ENCODE assay signal across 9 cellular contexts in the genomic region with DNA sequence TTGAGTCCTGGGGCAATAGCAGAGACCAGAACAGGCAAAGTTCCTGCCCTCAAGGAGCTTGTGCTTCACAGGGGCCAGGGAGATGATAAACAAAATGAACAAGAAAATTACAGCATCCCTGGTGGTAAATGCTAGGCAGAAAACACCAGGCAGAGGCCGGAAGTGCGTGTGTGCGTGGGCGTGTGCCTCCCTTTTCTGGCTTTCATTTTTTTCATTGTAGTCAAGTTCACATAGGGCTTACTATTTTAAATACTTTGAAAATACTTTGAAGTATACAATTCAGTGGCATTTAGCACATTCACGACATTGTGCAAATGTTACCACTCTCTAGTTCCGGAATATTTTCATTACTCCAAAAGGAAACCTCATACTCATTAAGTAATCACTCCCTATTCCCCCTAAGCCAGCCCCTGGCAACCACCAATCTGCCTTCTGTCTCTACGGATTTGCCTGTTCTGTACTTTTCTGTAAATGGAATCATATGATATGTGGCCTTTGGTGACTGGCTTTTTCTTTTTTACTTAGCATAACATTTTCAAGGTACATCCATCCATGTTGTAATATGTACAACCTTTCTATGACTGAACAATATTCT.
A peak's percentile ranks its signal among the peaks of the same experiment; 100 is the strongest.
DNase-seq lines count a peak whose midpoint lies in the region; TF ChIP-seq lines count a peak whose summit lies in the region.
"Had no signal": no experiment of that assay in that cellular context is flagged by ENCODE, and none has a peak within 500 bp of the region (broad histone marks: within the 10 kb centered on the region; RNA-seq: fewer than 3 reads in every experiment).

No MANE protein-coding gene starts in this region.

- H3K27ac Mint-ChIP-seq in activated CD4-positive, alpha-beta T cell treated with anti-CD3 and anti-CD28 coated beads, Interleukin-2, amount 10 ng/mL, durations not matched to agents 7 days and 5 days = peak overlapping the region; percentile 79
- H3K27ac Mint-ChIP-seq: B cell had no signal

- H3K9me3 Mint-ChIP-seq in activated CD4-positive, alpha-beta T cell treated with anti-CD3 and anti-CD28 coated beads, Interleukin-2, amount 10 ng/mL, durations not matched to agents 7 days and 5 days = peaks cover 8% of the 10 kb centered on the region

- H3K36me3 Mint-ChIP-seq in activated CD4-positive, alpha-beta T cell treated with anti-CD3 and anti-CD28 coated beads, Interleukin-2, amount 10 ng/mL, durations not matched to agents 7 days and 5 days (ENCODE audit: low read depth) = peaks cover 2% of the 10 kb centered on the region

- POLR2A ChIA-PET in activated CD4-positive, alpha-beta T cell treated with anti-CD3 and anti-CD28 coated beads, Interleukin-2, amount 10 ng/mL, durations not matched to agents 7 days and 5 days (lab: Charles Lee) = no interaction called here

- no peaks in the 10 kb centered on the region for H3K27me3 ChIP-seq in ascending aorta

- H3K4me3 Mint-ChIP-seq in activated CD4-positive, alpha-beta T cell treated with anti-CD3 and anti-CD28 coated beads, Interleukin-2, amount 10 ng/mL, durations not matched to agents 7 days and 5 days = no peak overlapping the region
- H3K4me3 Mint-ChIP-seq: B cell had no signal

- H3K4me3 ChIP-seq in AG10803 (ENCODE audit: low read length) = no peak overlapping the region
- no peak overlapping the region for H3K4me3 ChIP-seq in ascending aorta

- H3K27me3 Mint-ChIP-seq in activated CD4-positive, alpha-beta T cell treated with anti-CD3 and anti-CD28 coated beads, Interleukin-2, amount 10 ng/mL, durations not matched to agents 7 days and 5 days = no peaks in the 10 kb centered on the region

- DNase-seq in AG10803 (ENCODE audit: low read depth) = peak; percentile 12
- peak; percentile 65 for DNase-seq in activated CD4-positive, alpha-beta T cell treated with anti-CD3 and anti-CD28 coated beads, Interleukin-2, amount 10 ng/mL, durations not matched to agents 7 days and 5 days
- no peak for DNase-seq in ascending aorta (ENCODE audit: low spot score in 2 of 2)
- DNase-seq in stimulated activated CD4-positive, alpha-beta T cell treated with anti-CD3 and anti-CD28 coated beads, Interleukin-12 subunit alpha, Interleukin-12 subunit beta, amount 100 ng/mL, for 24 hours (ENCODE audit: low read depth in 2 of 2) = peak; percentile 41 to 57
- DNase-seq in Ammon's horn (ENCODE audit: low spot score) = no peak
- no peak for DNase-seq in cerebellum (ENCODE audit: low spot score)
- no peak for DNase-seq in NOMO-1 (lab: John Stamatoyannopoulos, UW; ENCODE audit: unreplicated experiment in 2 of 2)
- DNase-seq in GOT3 (lab: John Stamatoyannopoulos, UW) = no peak

- TF ChIP-seq CTCF in AG10803 (conservative IDR thresholded peaks at IDR 0.05; ENCODE audit: low read length) = no peak
- no peak for TF ChIP-seq CTCF in ascending aorta (IDR thresholded peaks at IDR 0.05)

- CTCF ChIA-PET in activated CD4-positive, alpha-beta T cell treated with anti-CD3 and anti-CD28 coated beads, Interleukin-2, amount 10 ng/mL, durations not matched to agents 7 days and 5 days (lab: Charles Lee) = interaction anchor here (0.8 to 1.0 kb wide), 2 partner anchors 9 to 21 kb away, joined by 3 to 4 read pairs; no protein-coding TSS in a partner anchor

- H3K9me3 ChIP-seq in ascending aorta = no peaks in the 10 kb centered on the region

- peaks cover 0 to 4% of the 10 kb centered on the region in 2 donors for H3K36me3 ChIP-seq in ascending aorta

- intact Hi-C loops in ascending aorta (cut with DNase I) = no loop called here

- peak overlapping the region; percentile 43 to 61 for H3K27ac ChIP-seq in ascending aorta

- H3K4me1 ChIP-seq in ascending aorta = no peaks in the 10 kb centered on the region

- peaks cover 38% of the 10 kb centered on the region for H3K4me1 Mint-ChIP-seq in activated CD4-positive, alpha-beta T cell treated with anti-CD3 and anti-CD28 coated beads, Interleukin-2, amount 10 ng/mL, durations not matched to agents 7 days and 5 days
- H3K4me1 Mint-ChIP-seq: B cell had no signal

Comparison
In these comparisons a context has a peak if more than half of its experiments do, and no peak if none do; other contexts are left out.
1. DNase-seq: peak in AG10803 (single experiment), activated CD4-positive, alpha-beta T cell treated with anti-CD3 and anti-CD28 coated beads, Interleukin-2, amount 10 ng/mL, durations not matched to agents 7 days and 5 days (single experiment) and stimulated activated CD4-positive, alpha-beta T cell treated with anti-CD3 and anti-CD28 coated beads, Interleukin-12 subunit alpha, Interleukin-12 subunit beta, amount 100 ng/mL, for 24 hours (2 of 2); none in ascending aorta (0 of 2), Ammon's horn (single experiment), cerebellum (single experiment), NOMO-1 (0 of 2) and GOT3 (single experiment).